18 cellular contexts compared by ENCODE assay signal in genomic region chr6:98324406-98324930, GRCh38.
DNase-seq lines count a peak whose midpoint lies in the region; ATAC-seq and TF ChIP-seq lines count a peak whose summit lies in the region.
"Had no signal": no experiment of that assay in that cellular context is flagged by ENCODE, and none has a peak within 500 bp of the region (broad histone marks: within the 10 kb centered on the region; RNA-seq: fewer than 3 reads in every experiment).

No MANE protein-coding gene starts in this region.

- H3K4me1 Mint-ChIP-seq in CD14-positive monocyte = no peaks in the 10 kb centered on the region

- intact Hi-C loops in CD14-positive monocyte (cut with micrococcal nuclease) = no loop called here

- peak; percentile 65 for DNase-seq in DMS153 (lab: John Stamatoyannopoulos, UW)
- DNase-seq in HT1080 (ENCODE audit: low read depth) = peak; percentile 15
- peak; percentile 39 for DNase-seq in astrocyte of the cerebellum (ENCODE audit: low read depth)
- peak; percentile 51 for DNase-seq in midbrain (lab: John Stamatoyannopoulos, UW)
- no peak for DNase-seq in CD14-positive monocyte (ENCODE audit: low spot score)
- DNase-seq: CD8-positive, alpha-beta T cell; GDM1; MG63; NCI-H1092 treated with DMSO at 0.1 percent for 48 hours; NCI-H1694 treated with DMSO at 0.1 percent for 48 hours; NCI-H2171; NCI-H510A; NCI-H774; Right ventricle myocardium superior had no signal

- ATAC-seq in GM21423 (IDR thresholded peaks at IDR 0.05; ENCODE audit: unreplicated experiment) = no peak
- no peak for ATAC-seq in GM18861 (IDR thresholded peaks at IDR 0.05; ENCODE audit: unreplicated experiment)
- ATAC-seq: CD8-positive, alpha-beta T cell; HepG2; SK-N-SH treated with all-trans-retinoic acid at 6 μM for 48 hours had no signal

- in situ Hi-C loops in astrocyte of the cerebellum (cut with HindIII; ENCODE audit: low sequenced_read_pairs) = no loop called here

- peaks cover 0 to 2% (median 0%) of the 10 kb centered on the region in 7 donors for H3K9me3 Mint-ChIP-seq in CD14-positive monocyte

- H3K27ac Mint-ChIP-seq in CD14-positive monocyte = no peak overlapping the region
- H3K27ac Mint-ChIP-seq: CD8-positive, alpha-beta T cell had no signal

- TF ChIP-seq CTCF in astrocyte of the cerebellum (IDR thresholded peaks at IDR 0.05; ENCODE audit: low read depth, low read length, missing control alignments) = no peak
- TF ChIP-seq CTCF in CD14-positive monocyte (IDR thresholded peaks at IDR 0.05) = no peak

- H3K36me3 Mint-ChIP-seq in CD14-positive monocyte = no peaks in the 10 kb centered on the region
- H3K36me3 Mint-ChIP-seq: CD8-positive, alpha-beta T cell had no signal

- H3K27me3 Mint-ChIP-seq in CD14-positive monocyte (ENCODE audit: low read depth in 3 of 3) = no peaks in the 10 kb centered on the region

- H3K4me3 ChIP-seq in astrocyte of the cerebellum (ENCODE audit: low read depth, low read length) = no peak overlapping the region
- H3K4me3 ChIP-seq: MG63 had no signal

- no peak overlapping the region for H3K4me3 Mint-ChIP-seq in CD14-positive monocyte
- H3K4me3 Mint-ChIP-seq: CD8-positive, alpha-beta T cell had no signal
